In the genomic region with DNA sequence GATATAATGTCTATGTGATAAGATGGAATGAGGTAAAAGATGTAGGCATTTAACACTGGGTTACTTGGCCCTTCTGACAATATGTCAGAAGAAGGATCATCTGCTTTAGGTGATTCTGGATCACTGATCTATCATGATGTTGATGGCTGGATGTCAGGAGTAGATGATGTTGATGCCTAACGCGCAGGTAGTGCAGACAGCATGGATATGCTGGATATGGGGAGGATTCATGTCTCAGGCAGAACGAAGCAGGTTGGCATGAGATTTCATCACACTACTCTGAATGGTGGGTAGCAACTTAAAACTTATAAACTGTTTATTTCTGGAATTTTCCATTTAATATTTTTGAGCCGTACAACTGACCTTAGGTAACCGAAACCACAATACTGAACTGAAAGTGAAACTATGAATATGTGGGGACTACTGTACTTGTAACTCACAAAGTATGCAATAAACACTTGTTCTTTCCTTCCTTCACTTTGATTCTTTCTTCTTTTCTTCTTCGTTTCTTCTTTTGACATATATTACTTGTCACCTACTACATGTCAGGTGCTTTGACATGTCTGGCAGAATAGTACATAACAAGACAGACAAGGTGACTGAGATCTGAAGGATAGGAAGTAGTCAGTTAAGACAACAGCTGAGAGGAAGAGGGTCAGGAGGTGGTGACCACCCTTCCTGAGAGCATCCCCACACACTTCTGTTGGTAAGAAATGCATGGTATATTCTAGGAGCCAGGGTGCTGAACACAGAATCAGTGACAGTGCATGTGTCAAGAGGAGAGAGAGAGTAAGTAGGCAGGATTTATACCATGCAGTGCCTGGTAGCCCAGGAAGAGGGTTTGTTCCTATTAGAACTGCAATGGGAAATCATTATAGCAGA, we compare ENCODE assay signal across 10 cellular contexts.
DNase-seq lines count a peak whose midpoint lies in the region; ATAC-seq and TF ChIP-seq lines count a peak whose summit lies in the region.
"Had no signal": no experiment of that assay in that cellular context is flagged by ENCODE, and none has a peak within 500 bp of the region (broad histone marks: within the 10 kb centered on the region; RNA-seq: fewer than 3 reads in every experiment).

No MANE protein-coding gene starts in this region.

- no peak for TF ChIP-seq CTCF in Loucy (conservative IDR thresholded peaks at IDR 0.05; ENCODE audit: low read length)
- TF ChIP-seq CTCF in fibroblast of villous mesenchyme (IDR thresholded peaks at IDR 0.05; ENCODE audit: insufficient read depth, low read depth, low read length) = no peak
- TF ChIP-seq CTCF in mesothelial cell of epicardium (IDR thresholded peaks at IDR 0.05; ENCODE audit: unreplicated experiment) = no peak

- H2AFZ ChIP-seq in Loucy (ENCODE audit: low read length) = peak overlapping the region; percentile 71

- no peak for DNase-seq in CD4-positive, alpha-beta memory T cell
- DNase-seq in fibroblast of villous mesenchyme (ENCODE audit: low read depth) = peak; percentile 33
- no peak for DNase-seq in mesothelial cell of epicardium (ENCODE audit: low spot score in 2 of 2, unreplicated experiment in 2 of 2)
- no peak for DNase-seq in CD1c-positive myeloid dendritic cell (ENCODE audit: extremely low spot score)
- DNase-seq in activated CD4-positive, CD25-positive, alpha-beta regulatory T cell treated with anti-CD3 and anti-CD28 coated beads, Interleukin-2, amount 50 U/mL, for 72 hours = no peak
- DNase-seq in epidermal melanocyte (ENCODE audit: insufficient read length, low spot score) = no peak
- DNase-seq: activated gamma-delta T cell treated with Interleukin-2 at 50 U/mL for 16 hours, NCI-H1930 had no signal

- CTCF ChIA-PET in CD4-positive, alpha-beta memory T cell (lab: Charles Lee; ENCODE audit: partially characterized antibody) = no interaction called here

- H3K36me3 Mint-ChIP-seq in CD4-positive, alpha-beta memory T cell = no peaks in the 10 kb centered on the region
- H3K36me3 Mint-ChIP-seq in mesothelial cell of epicardium = no peaks in the 10 kb centered on the region

- no peaks in the 10 kb centered on the region for H4K20me1 ChIP-seq in Loucy (ENCODE audit: insufficient read depth, low read length, poor library complexity, severe bottlenecking)

- no peak overlapping the region for H3K27ac ChIP-seq in CD4-positive, alpha-beta memory T cell (ENCODE audit: low read depth, low read length)

- intact Hi-C loops in CD4-positive, alpha-beta memory T cell (cut with micrococcal nuclease) = no loop called here

- H3K4me3 Mint-ChIP-seq in CD4-positive, alpha-beta memory T cell = peak overlapping the region; percentile 44 to 81 (median 54)
- no peak overlapping the region for H3K4me3 Mint-ChIP-seq in mesothelial cell of epicardium

- peak; percentile 81 for ATAC-seq in GM19463 (IDR thresholded peaks at IDR 0.05; ENCODE audit: unreplicated experiment)

- peak overlapping the region in 2 of 7 donors; percentile 3 to 44 for H3K27ac Mint-ChIP-seq in CD4-positive, alpha-beta memory T cell
- no peak overlapping the region for H3K27ac Mint-ChIP-seq in mesothelial cell of epicardium

- no peaks in the 10 kb centered on the region for H3K79me2 ChIP-seq in Loucy (ENCODE audit: insufficient read depth, low read length)

- no peaks in the 10 kb centered on the region for H3K9me3 ChIP-seq in CD4-positive, alpha-beta memory T cell (ENCODE audit: control insufficient read depth in 1 of 2, low read length in 2 of 2)
- no peaks in the 10 kb centered on the region for H3K9me3 ChIP-seq in Loucy (ENCODE audit: insufficient read depth, low read depth, low read length)

- peaks cover 5 to 9% (median 6%) of the 10 kb centered on the region in 4 donors for H3K4me1 Mint-ChIP-seq in CD4-positive, alpha-beta memory T cell
- H3K4me1 Mint-ChIP-seq in mesothelial cell of epicardium = no peaks in the 10 kb centered on the region

- no peak overlapping the region for H3K9ac ChIP-seq in Loucy (ENCODE audit: low read depth, low read length, poor library complexity, severe bottlenecking)

- H3K4me3 ChIP-seq in CD4-positive, alpha-beta memory T cell (ENCODE audit: low read length in 2 of 2) = no peak overlapping the region
- H3K4me3 ChIP-seq in Loucy (ENCODE audit: low read length, poor library complexity, severe bottlenecking) = peak overlapping the region; percentile 66
- H3K4me3 ChIP-seq in fibroblast of villous mesenchyme (ENCODE audit: low read depth, low read length) = peak overlapping the region; percentile 35

- POLR2A ChIA-PET in CD4-positive, alpha-beta memory T cell (lab: Charles Lee; ENCODE audit: partially characterized antibody) = no interaction called here

- H3K9me3 Mint-ChIP-seq in CD4-positive, alpha-beta memory T cell = peaks cover 0 to 8% (median 1%) of the 10 kb centered on the region in 8 donors
- no peaks in the 10 kb centered on the region for H3K9me3 Mint-ChIP-seq in mesothelial cell of epicardium

- peak overlapping the region; percentile 53 for H3K4me2 ChIP-seq in Loucy (ENCODE audit: low read depth, low read length, poor library complexity, severe bottlenecking)

- no peaks in the 10 kb centered on the region for H3K4me1 ChIP-seq in CD4-positive, alpha-beta memory T cell (ENCODE audit: insufficient read depth, low read length)
- no peaks in the 10 kb centered on the region for H3K4me1 ChIP-seq in Loucy (ENCODE audit: insufficient read depth, low read length, poor library complexity, severe bottlenecking)

- H3K27me3 ChIP-seq in CD4-positive, alpha-beta memory T cell (ENCODE audit: insufficient read depth, low read length) = no peaks in the 10 kb centered on the region
- no peaks in the 10 kb centered on the region for H3K27me3 ChIP-seq in Loucy (ENCODE audit: insufficient read depth, low read length, poor library complexity, severe bottlenecking)

- H3K36me3 ChIP-seq in CD4-positive, alpha-beta memory T cell (ENCODE audit: insufficient read depth, low read length) = no peaks in the 10 kb centered on the region
- no peaks in the 10 kb centered on the region for H3K36me3 ChIP-seq in Loucy (ENCODE audit: insufficient read depth, low read length)

- no peaks in the 10 kb centered on the region for H3K9me2 ChIP-seq in Loucy (replicated peaks; ENCODE audit: low read depth, low read length)

- no peaks in the 10 kb centered on the region for H3K27me3 Mint-ChIP-seq in CD4-positive, alpha-beta memory T cell
- H3K27me3 Mint-ChIP-seq in mesothelial cell of epicardium (ENCODE audit: low read depth) = peaks cover 28% of the 10 kb centered on the region

- H3F3A ChIP-seq in Loucy (ENCODE audit: low read depth) = no peaks in the 10 kb centered on the region

Comparison
In these comparisons a context has a peak if more than half of its experiments do, and no peak if none do; other contexts are left out.
1. H3K4me3 ChIP-seq: peak in Loucy (single experiment) and fibroblast of villous mesenchyme (single experiment); none in CD4-positive, alpha-beta memory T cell (0 of 2).